15 cellular contexts compared by ENCODE assay signal in genomic region chr1:211336775-211337174, GRCh38. TPM values are rescaled to one million over a fixed set of nuclear protein-coding genes. Genes with fewer than 3 reads are reported as not detected.
DNase-seq lines count a peak whose midpoint lies in the region; ATAC-seq and TF ChIP-seq lines count a peak whose summit lies in the region.
"Had no signal": no experiment of that assay in that cellular context is flagged by ENCODE, and none has a peak within 500 bp of the region (broad histone marks: within the 10 kb centered on the region; RNA-seq: fewer than 3 reads in every experiment).

No MANE protein-coding gene starts in this region.

- H3K36me3 Mint-ChIP-seq in T-helper 2 cell treated with Interferon-gamma antibody and Interleukin-4, amounts not matched to agents 5 μg/mL and 100 μg/mL, for 36 hours (ENCODE audit: low read depth): peaks cover 23% of the 10 kb centered on the region
- H3K36me3 Mint-ChIP-seq in IgD-negative memory B cell (peaks cover 4% of the 10 kb centered on the region), osteocyte (ENCODE audit: unreplicated experiment) (peaks cover 7% of the 10 kb centered on the region), HFFc6 (ENCODE audit: low read depth) (no peaks in the 10 kb centered on the region; the same call in 1 of the 2 replicates)
- peaks cover 3% of the 10 kb centered on the region for H3K36me3 Mint-ChIP-seq in activated naive CD8-positive, alpha-beta T cell

- ATAC-seq in HG03108 (IDR thresholded peaks at IDR 0.05; ENCODE audit: unreplicated experiment): no peak
- ATAC-seq: left lobe of liver had no signal

- no peak for TF ChIP-seq CTCF in osteocyte (IDR thresholded peaks at IDR 0.05)
- no peak for TF ChIP-seq CTCF in HFFc6 (IDR thresholded peaks at IDR 0.05)

- peak overlapping the region; percentile 85 for H3K27ac Mint-ChIP-seq in T-helper 2 cell treated with Interferon-gamma antibody and Interleukin-4, amounts not matched to agents 5 μg/mL and 100 μg/mL, for 36 hours
- H3K27ac Mint-ChIP-seq in IgD-negative memory B cell (peak overlapping the region; percentile 93 to 97 (median 94)), osteocyte (ENCODE audit: unreplicated experiment) (peak overlapping the region; percentile 1), HFFc6 (no peak overlapping the region)
- peak overlapping the region; percentile 92 for H3K27ac Mint-ChIP-seq in activated naive CD8-positive, alpha-beta T cell

- DNase-seq in T-helper 2 cell treated with Interferon-gamma antibody and Interleukin-4, amounts not matched to agents 5 μg/mL and 100 μg/mL, for 36 hours (ENCODE audit: low spot score): no peak
- DNase-seq in T-helper 2 cell (no peak), osteocyte (ENCODE audit: extremely low spot score, unreplicated experiment) (no peak), D341Med (ENCODE audit: low spot score) (no peak), HFFc6 (no peak)
- DNase-seq: activated CD4-positive, CD25-positive, alpha-beta regulatory T cell; activated T-cell treated with anti-CD3 and anti-CD28 coated beads for 4 hours; C1 segment of cervical spinal cord; NCI-H1092; NCI-H2171 treated with DMSO at 0.1 percent for 48 hours; stimulated activated CD4-positive, alpha-beta T cell treated with anti-CD3 and anti-CD28 coated beads, Interleukin-4, amount 100 ng/mL, for 24 hours had no signal

- H3K9me3 Mint-ChIP-seq in T-helper 2 cell treated with Interferon-gamma antibody and Interleukin-4, amounts not matched to agents 5 μg/mL and 100 μg/mL, for 36 hours: no peaks in the 10 kb centered on the region
- H3K9me3 Mint-ChIP-seq in IgD-negative memory B cell (no peaks in the 10 kb centered on the region), osteocyte (ENCODE audit: unreplicated experiment) (no peaks in the 10 kb centered on the region), HFFc6 (no peaks in the 10 kb centered on the region)
- H3K9me3 Mint-ChIP-seq in activated naive CD8-positive, alpha-beta T cell (ENCODE audit: low read depth): no peaks in the 10 kb centered on the region

- no peaks in the 10 kb centered on the region for H3K27me3 Mint-ChIP-seq in T-helper 2 cell treated with Interferon-gamma antibody and Interleukin-4, amounts not matched to agents 5 μg/mL and 100 μg/mL, for 36 hours (ENCODE audit: low read depth)
- H3K27me3 Mint-ChIP-seq in IgD-negative memory B cell (no peaks in the 10 kb centered on the region), osteocyte (ENCODE audit: unreplicated experiment) (no peaks in the 10 kb centered on the region), HFFc6 (ENCODE audit: insufficient read depth) (peaks cover 4% of the 10 kb centered on the region)
- no peaks in the 10 kb centered on the region for H3K27me3 Mint-ChIP-seq in activated naive CD8-positive, alpha-beta T cell

- H3K4me3 Mint-ChIP-seq in T-helper 2 cell treated with Interferon-gamma antibody and Interleukin-4, amounts not matched to agents 5 μg/mL and 100 μg/mL, for 36 hours: peak overlapping the region; percentile 74
- peak overlapping the region; percentile 73 to 87 (median 84) for H3K4me3 Mint-ChIP-seq in IgD-negative memory B cell
- peak overlapping the region; percentile 71 for H3K4me3 Mint-ChIP-seq in activated naive CD8-positive, alpha-beta T cell
- H3K4me3 Mint-ChIP-seq in osteocyte (ENCODE audit: unreplicated experiment): no peak overlapping the region
- no peak overlapping the region for H3K4me3 Mint-ChIP-seq in HFFc6

- H3K4me1 Mint-ChIP-seq in T-helper 2 cell treated with Interferon-gamma antibody and Interleukin-4, amounts not matched to agents 5 μg/mL and 100 μg/mL, for 36 hours (ENCODE audit: low read depth): peaks cover 73% of the 10 kb centered on the region
- H3K4me1 Mint-ChIP-seq in IgD-negative memory B cell (peaks cover 63 to 88% (median 68%) of the 10 kb centered on the region in 3 donors), osteocyte (ENCODE audit: unreplicated experiment) (peaks cover 54% of the 10 kb centered on the region), HFFc6 (ENCODE audit: low read depth) (peaks cover 39% of the 10 kb centered on the region)
- peaks cover 92% of the 10 kb centered on the region for H3K4me1 Mint-ChIP-seq in activated naive CD8-positive, alpha-beta T cell (ENCODE audit: low read depth)

RNA-seq across cellular contexts. Expression of gene TRAF5, which starts 10.1 kb away (rescaled TPM):
- 78.6 TPM for polyA plus RNA-seq in IgD-negative memory B cell
- total RNA-seq in osteocyte: 44.8 and 45.2 TPM in 2 replicates
- total RNA-seq in HFFc6 (2021; fragmentation: NEBNext Ultra II Directional; extraction: Animal tissue kit (Norgen Biotek cat#: 25700)): 10 to 100 TPM in 1 of 6 experiments, 1 to 10 TPM in 5; 7.7 to 12.3 (median 8.7) TPM

Comparison
In these comparisons a context has a peak if more than half of its experiments do, and no peak if none do; other contexts are left out.
1. H3K4me3 Mint-ChIP-seq: peak in T-helper 2 cell treated with Interferon-gamma antibody and Interleukin-4, amounts not matched to agents 5 μg/mL and 100 μg/mL, for 36 hours (single experiment), IgD-negative memory B cell (4 of 4) and activated naive CD8-positive, alpha-beta T cell (single experiment); none in osteocyte (single experiment) and HFFc6 (single experiment).